Comparison of ENCODE assay signal across 8 cellular contexts in genomic region chr6:156720739-156721714, GRCh38. TPM values are rescaled to one million over a fixed set of nuclear protein-coding genes. Genes with fewer than 3 reads are reported as not detected.
A peak's percentile ranks its signal among the peaks of the same experiment; 100 is the strongest.
DNase-seq lines count a peak whose midpoint lies in the region; ATAC-seq lines count a peak whose summit lies in the region.

No MANE protein-coding gene starts in this region.

- H3K4ac ChIP-seq in trophoblast cell (ENCODE audit: low read depth, low read length) = peak overlapping the region; percentile 73

- H3K9ac ChIP-seq in trophoblast cell (ENCODE audit: low read length) = no peak overlapping the region

- no peak overlapping the region for H3K23ac ChIP-seq in trophoblast cell (ENCODE audit: low read length)

- H3K4me1 ChIP-seq in trophoblast cell (ENCODE audit: control insufficient read depth in 1 of 2, insufficient read depth in 2 of 2, low read length in 2 of 2) = peaks cover 18% of the 10 kb centered on the region in 2 experiments

- H3K18ac ChIP-seq in trophoblast cell (ENCODE audit: low read length) = no peak overlapping the region

- H2BK5ac ChIP-seq in trophoblast cell (ENCODE audit: low read depth, low read length, poor library complexity) = no peak overlapping the region

- WGBS in trophoblast cell (ENCODE audit: extremely low coverage, insufficient coverage, insufficient read length) = no CpG with 5 or more reads among the region's 16 CpGs

- H3K79me2 ChIP-seq in trophoblast cell (ENCODE audit: control insufficient read depth, insufficient read depth, low read length, poor library complexity) = no peaks in the 10 kb centered on the region

- H4K12ac ChIP-seq in trophoblast cell (ENCODE audit: low read depth, low read length) = no peak overlapping the region

- peak overlapping the region; percentile 44 for H3K14ac ChIP-seq in trophoblast cell (ENCODE audit: low read length)

- DNase-seq in NCI-H510A treated with DMSO at 0.1 percent for 48 hours (lab: John Stamatoyannopoulos, UW) (peak; percentile 60), fibroblast of peridontal ligament (ENCODE audit: extremely low read depth) (peak; percentile 7), trophoblast cell (peak in 1 of 2 donors; percentile 8), NK-92 (lab: John Stamatoyannopoulos, UW; ENCODE audit: unreplicated experiment) (no peak), NCI-H2081 (lab: John Stamatoyannopoulos, UW) (no peak), NCI-H524 treated with DMSO at 0.1 percent for 48 hours (lab: John Stamatoyannopoulos, UW) (no peak)

- H4K8ac ChIP-seq in trophoblast cell (ENCODE audit: low read depth, low read length) = peak overlapping the region; percentile 26

- peak overlapping the region; percentile 19 for H2AK5ac ChIP-seq in trophoblast cell (ENCODE audit: low read length)

- no peaks in the 10 kb centered on the region for H3K27me3 ChIP-seq in trophoblast cell (ENCODE audit: insufficient read depth, low read length)

- no peaks in the 10 kb centered on the region for H3K36me3 ChIP-seq in trophoblast cell (ENCODE audit: control insufficient read depth in 1 of 2, insufficient read depth in 2 of 2, low read length in 2 of 2)

- no peak overlapping the region for H3K4me3 ChIP-seq in trophoblast cell (ENCODE audit: low read depth, low read length)

- peaks cover 13% of the 10 kb centered on the region for H3K79me1 ChIP-seq in trophoblast cell (ENCODE audit: low read length)

- H3K4me2 ChIP-seq in trophoblast cell (ENCODE audit: low read length) = peak overlapping the region; percentile 41

- no peaks in the 10 kb centered on the region for H3K9me3 ChIP-seq in trophoblast cell (ENCODE audit: insufficient read depth, low read depth, low read length)

- H2BK12ac ChIP-seq in trophoblast cell (ENCODE audit: low read length) = peak overlapping the region; percentile 91

- H4K91ac ChIP-seq in trophoblast cell (ENCODE audit: low read depth, low read length) = peak overlapping the region; percentile 73

- ATAC-seq in GM18508 (IDR thresholded peaks at IDR 0.05; ENCODE audit: insufficient read depth, unreplicated experiment) (peak; percentile 51), HG02610 (IDR thresholded peaks at IDR 0.05; ENCODE audit: unreplicated experiment) (peak; percentile 68)

- H2AFZ ChIP-seq in trophoblast cell (ENCODE audit: insufficient read depth, low read length, poor library complexity) = peak overlapping the region; percentile 58

- peak overlapping the region; percentile 85 for H2BK120ac ChIP-seq in trophoblast cell (ENCODE audit: insufficient read depth, low read length, poor library complexity)

- H3K27ac ChIP-seq in trophoblast cell (ENCODE audit: low read depth, low read length) = peak overlapping the region; percentile 22

RNA-seq across cellular contexts. Expression of gene ARID1B, which starts 56.2 kb away (rescaled TPM):
- polyA plus RNA-seq in trophoblast cell (2013) = 38.2 and 38.3 TPM in 2 replicates

Comparison
In these comparisons a context has a peak if more than half of its experiments do, and no peak if none do; other contexts are left out.
1. DNase-seq: peak in NCI-H510A treated with DMSO at 0.1 percent for 48 hours (single experiment) and fibroblast of peridontal ligament (single experiment); none in NK-92 (single experiment), NCI-H2081 (0 of 2) and NCI-H524 treated with DMSO at 0.1 percent for 48 hours (single experiment).